19 cellular contexts compared by ENCODE assay signal in the genomic region with DNA sequence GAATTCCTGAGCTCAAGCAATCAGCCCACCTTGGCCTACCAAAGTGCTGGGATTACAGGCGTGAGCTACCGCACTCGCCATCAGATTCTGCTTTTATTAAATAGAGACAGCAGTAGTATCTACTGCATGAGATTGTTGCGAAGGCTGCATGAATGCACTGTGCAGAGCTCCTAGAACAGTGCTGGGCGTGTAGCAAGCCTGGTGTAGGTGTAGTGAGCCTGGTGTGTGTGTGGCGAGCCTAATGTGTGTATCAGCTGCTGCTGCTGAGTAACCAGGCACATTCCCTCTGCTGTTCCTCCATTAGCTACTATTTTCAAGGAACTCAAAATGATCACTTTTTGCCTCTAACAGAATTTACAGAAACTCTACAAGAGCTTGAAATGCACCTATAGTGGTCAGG. TPM values are rescaled to one million over a fixed set of nuclear protein-coding genes. Genes with fewer than 3 reads are reported as not detected.
A peak's percentile ranks its signal among the peaks of the same experiment; 100 is the strongest.
DNase-seq lines count a peak whose midpoint lies in the region; ATAC-seq, FAIRE-seq and TF ChIP-seq lines count a peak whose summit lies in the region.
"Had no signal": no experiment of that assay in that cellular context is flagged by ENCODE, and none has a peak within 500 bp of the region (broad histone marks: within the 10 kb centered on the region; RNA-seq: fewer than 3 reads in every experiment).

No MANE protein-coding gene starts in this region.

- H3K27ac ChIP-seq in HepG2 (ENCODE audit: extremely low read length, insufficient read depth, low read length) (peak overlapping the region; percentile 85), right lobe of liver (no peak overlapping the region), mesenchymal stem cell (ENCODE audit: low read length, poor library complexity, severe bottlenecking) (no peak overlapping the region), psoas muscle (peak overlapping the region; percentile 24)
- H3K27ac ChIP-seq: 22Rv1, BLaER1 had no signal

- WGBS in HepG2 (ENCODE audit: low lambda C conversion rate): 100% methylated on average over 5 of the region's 6 CpGs
- 97% methylated on average over 6 of the region's 6 CpGs for WGBS in right lobe of liver (ENCODE audit: insufficient coverage, low coverage, low lambda C conversion rate, missing lambda C conversion rate)
- WGBS in mesenchymal stem cell: 98% methylated on average over 5 of the region's 6 CpGs
- WGBS in psoas muscle, 3 donors: 97 to 99% (median 98%) methylated on average over 6 of the region's 6 CpGs

- no peak overlapping the region for H3K14ac ChIP-seq in mesenchymal stem cell (ENCODE audit: low read length in 2 of 2)

- H3K9ac ChIP-seq in HepG2 (ENCODE audit: insufficient read depth, low read depth, low read length) (no peak overlapping the region), mesenchymal stem cell (ENCODE audit: low read length) (no peak overlapping the region)
- H3K9ac ChIP-seq: BLaER1 had no signal

- peaks cover 21% of the 10 kb centered on the region for H3K79me1 ChIP-seq in mesenchymal stem cell (replicated peaks; ENCODE audit: low read length, poor library complexity, severe bottlenecking)

- FAIRE-seq in HepG2 (lab: Jason Lieb, UNC): no peak
- FAIRE-seq: GM12878, K562 had no signal

- H3K36me3 ChIP-seq in HepG2 (replicated peaks in 1 of 2; ENCODE audit: control insufficient read depth in 1 of 2, insufficient read depth in 2 of 2, low read length in 2 of 2): no peaks in the 10 kb centered on the region
- H3K36me3 ChIP-seq in right lobe of liver: no peaks in the 10 kb centered on the region
- H3K36me3 ChIP-seq in mesenchymal stem cell (ENCODE audit: control insufficient read depth in 1 of 2, insufficient read depth in 2 of 2, low read depth in 1 of 2, low read length in 2 of 2): no peaks in the 10 kb centered on the region
- H3K36me3 ChIP-seq in psoas muscle (ENCODE audit: insufficient read depth in 1 of 2, low read depth in 1 of 2): no peaks in the 10 kb centered on the region
- H3K36me3 ChIP-seq: BLaER1 had no signal

- CTCF ChIA-PET in HepG2 (lab: Yijun Ruan, JAX; ENCODE audit: low intra/inter-chr PET ratio, low total read pairs): no interaction called here

- H3K4me1 ChIP-seq in HepG2 (ENCODE audit: insufficient read depth, low read length) (peaks cover 59% of the 10 kb centered on the region), right lobe of liver (peaks cover 0 to 41% (median 9%) of the 10 kb centered on the region in 4 donors), mesenchymal stem cell (ENCODE audit: control insufficient read depth, insufficient read depth, low read depth, low read length) (peaks cover 26% of the 10 kb centered on the region), psoas muscle (peaks cover 75% of the 10 kb centered on the region)
- H3K4me1 ChIP-seq: BLaER1 had no signal

- H3K18ac ChIP-seq in mesenchymal stem cell (ENCODE audit: low read depth in 1 of 2, low read length in 2 of 2): no peak overlapping the region

- in situ Hi-C loops in HepG2 (cut with HindIII; ENCODE audit: extremely low pct_ligation_motif_present, low pct_unique_long_range_greater_than_20kb): no loop called here

- H4K91ac ChIP-seq in mesenchymal stem cell (ENCODE audit: low read length): no peak overlapping the region

- BruUV-seq in HepG2 (replicated peaks; lab: Mats Ljungman, UMichigan): no TSS peak

- no peak for ATAC-seq in HepG2
- ATAC-seq in right lobe of liver: no peak
- ATAC-seq in psoas muscle: no peak
- ATAC-seq in GM21723 (IDR thresholded peaks at IDR 0.05; ENCODE audit: unreplicated experiment): no peak
- ATAC-seq: A549, GM12878, K562 had no signal

- no peak for TF ChIP-seq POLR2A in HepG2 (IDR thresholded peaks at IDR 0.05; ENCODE audit: insufficient read depth in 1 of 2, low read depth in 2 of 2, low read length in 2 of 2)
- TF ChIP-seq POLR2A in right lobe of liver (IDR thresholded peaks at IDR 0.05): no peak

- DNase-seq in HepG2 (ENCODE audit: low spot score) (no peak), right lobe of liver (no peak), mesenchymal stem cell (no peak), psoas muscle (no peak), DMS53 (lab: John Stamatoyannopoulos, UW) (no peak)
- DNase-seq in activated CD4-positive, CD25-positive, alpha-beta regulatory T cell (lab: John Stamatoyannopoulos, UW): no peak
- DNase-seq: AML-193; CD4-positive, alpha-beta memory T cell; DMS153; DMS79 treated with DMSO at 0.1 percent for 48 hours; GF-D8; GOT3; H9 had no signal

- H3K27me3 ChIP-seq in HepG2 (ENCODE audit: control insufficient read depth in 1 of 2, insufficient read depth in 2 of 2, low read length in 2 of 2) (no peaks in the 10 kb centered on the region), right lobe of liver (no peaks in the 10 kb centered on the region), mesenchymal stem cell (ENCODE audit: control insufficient read depth in 1 of 2, insufficient read depth in 1 of 2, low read length in 2 of 2) (no peaks in the 10 kb centered on the region), psoas muscle (ENCODE audit: insufficient read depth in 3 of 3, low read length in 2 of 3) (no peaks in the 10 kb centered on the region)
- H3K27me3 ChIP-seq: BLaER1 had no signal

- H3K4me3 ChIP-seq in HepG2 (replicated peaks in 1 of 3; ENCODE audit: insufficient read depth in 1 of 3, low read depth in 2 of 3, low read length in 3 of 3): no peak overlapping the region
- no peak overlapping the region for H3K4me3 ChIP-seq in right lobe of liver
- no peak overlapping the region for H3K4me3 ChIP-seq in mesenchymal stem cell (ENCODE audit: insufficient read depth in 1 of 2, low read depth in 1 of 2, low read length in 2 of 2)
- H3K4me3 ChIP-seq in psoas muscle: no peak overlapping the region
- H3K4me3 ChIP-seq: A549, BLaER1, GM12878, K562 had no signal

- H4K8ac ChIP-seq in mesenchymal stem cell (ENCODE audit: low read length): no peak overlapping the region

- H3K23ac ChIP-seq in mesenchymal stem cell (ENCODE audit: low read length in 2 of 2): no peak overlapping the region

- H2BK12ac ChIP-seq in mesenchymal stem cell (ENCODE audit: low read length in 2 of 2): peak overlapping the region in 1 of 2 experiments; percentile 22

- H3K4ac ChIP-seq in mesenchymal stem cell (ENCODE audit: low read depth in 1 of 2, low read length in 2 of 2): no peak overlapping the region

- TF ChIP-seq CTCF in HepG2 (CRISPR knock-in tag; IDR thresholded peaks at IDR 0.05) (no peak), right lobe of liver (IDR thresholded peaks at IDR 0.05) (no peak), psoas muscle (IDR thresholded peaks at IDR 0.05) (no peak)

- TF ChIP-seq RAD21 in HepG2 (CRISPR knock-in tag; IDR thresholded peaks at IDR 0.05): no peak

- H2AFZ ChIP-seq in HepG2 (ENCODE audit: low read length) (no peak overlapping the region), mesenchymal stem cell (ENCODE audit: low read depth, low read length) (no peak overlapping the region)

- POLR2A ChIA-PET in HepG2 (lab: Yijun Ruan, JAX): interaction anchor here (0.9 kb wide), 1 partner anchor 35 kb away, joined by 3 read pairs; no protein-coding TSS in a partner anchor

- H2BK120ac ChIP-seq in mesenchymal stem cell (ENCODE audit: low read depth, low read length): no peak overlapping the region

- H2BK5ac ChIP-seq in mesenchymal stem cell (ENCODE audit: low read depth, low read length, poor library complexity, severe bottlenecking): no peak overlapping the region

- no peak overlapping the region for H2BK15ac ChIP-seq in mesenchymal stem cell (ENCODE audit: low read depth, poor library complexity, severe bottlenecking)

- H3K4me2 ChIP-seq in HepG2 (ENCODE audit: low read depth, low read length) (no peak overlapping the region), mesenchymal stem cell (ENCODE audit: low read length, poor library complexity, severe bottlenecking) (no peak overlapping the region)
- H3K4me2 ChIP-seq: A549, BLaER1 had no signal

- peak overlapping the region; percentile 3 for H2AK5ac ChIP-seq in mesenchymal stem cell (ENCODE audit: low read length, severe bottlenecking)

- H4K20me1 ChIP-seq in HepG2 (ENCODE audit: insufficient read depth, low read length): no peaks in the 10 kb centered on the region
- H4K20me1 ChIP-seq: BLaER1 had no signal

- H3K79me2 ChIP-seq in HepG2 (ENCODE audit: insufficient read depth, low read length): peaks cover 20% of the 10 kb centered on the region

- TF ChIP-seq EP300 in HepG2 (IDR thresholded peaks at IDR 0.05; ENCODE audit: low read depth in 2 of 2, low read length in 2 of 2): no peak
- TF ChIP-seq EP300 in HepG2 (CRISPR knock-in tag; IDR thresholded peaks at IDR 0.05; ENCODE audit: borderline replicate concordance): no peak

- H3K9me3 ChIP-seq in HepG2 (ENCODE audit: low read length) (no peaks in the 10 kb centered on the region), right lobe of liver (no peaks in the 10 kb centered on the region), mesenchymal stem cell (ENCODE audit: control insufficient read depth, low read length) (no peaks in the 10 kb centered on the region), psoas muscle (no peaks in the 10 kb centered on the region)
- H3K9me3 ChIP-seq: A549, BLaER1 had no signal

- intact Hi-C loops in HepG2 (cut with micrococcal nuclease; ENCODE audit: unreplicated experiment): loop anchor here (5.0 kb wide), 1 partner anchor 352 kb away; no protein-coding TSS in a partner anchor
- intact Hi-C loops in right lobe of liver (cut with DNase I): no loop called here
- intact Hi-C loops in psoas muscle (cut with DNase I): no loop called here

RNA-seq across cellular contexts. Expression of a gene that starts 57.6 kb away (rescaled TPM):
- total RNA-seq in HepG2 (2016; rRNA removed; fragmentation: Illumina TruSeq; extraction: Trizol) (6.5 and 12.6 TPM in 2 replicates), right lobe of liver (10 to 100 TPM; 15.1 to 45.7 (median 26.5) TPM), psoas muscle (10 to 100 TPM; 33.7 to 78.9 (median 40.4) TPM)
- 9.3 and 11.1 TPM in 2 replicates for total RNA-seq in HepG2 (2016; cell fraction: cytosol; rRNA removed; fragmentation: Illumina TruSeq; extraction: Trizol; ENCODE audit: low read depth)
- total RNA-seq in HepG2 (2016; cell fraction: insoluble cytoplasmic fraction; rRNA removed; fragmentation: Illumina TruSeq; extraction: Trizol): 5.1 and 13.5 TPM in 2 replicates
- total RNA-seq in HepG2 (2016; cell fraction: membrane; rRNA removed; fragmentation: Illumina TruSeq; extraction: Trizol): 4.9 and 6.3 TPM in 2 replicates
- 30.4 and 32.6 TPM in 2 replicates for total RNA-seq in HepG2 (2016; cell fraction: nucleus; rRNA removed; fragmentation: Illumina TruSeq; extraction: Trizol)
- polyA plus RNA-seq in HepG2 (2011; rRNA removed) (97.3 and 108 TPM in 2 replicates), psoas muscle (10 to 100 TPM; 27.4 to 42.0 (median 27.9) TPM)
- 55.8 and 58.3 TPM in 2 replicates for polyA plus RNA-seq in HepG2 (2011; cell fraction: cytosol; rRNA removed)
- polyA plus RNA-seq in HepG2 (2011; cell fraction: nucleus; rRNA removed): 337 and 404 TPM in 2 replicates
- 24.9 and 30.6 TPM in 2 replicates for polyA plus RNA-seq in HepG2 (2012)
- 0.53 and 0.66 TPM in 2 replicates for polyA plus RNA-seq in HepG2 (2016; cell fraction: cytosol; fragmentation: Illumina TruSeq; extraction: Trizol; ENCODE audit: low read depth)
- 6.8 and 6.9 TPM in 2 replicates for polyA plus RNA-seq in HepG2 (2016; cell fraction: insoluble cytoplasmic fraction; fragmentation: Illumina TruSeq; extraction: Trizol; ENCODE audit: low read depth)
- polyA plus RNA-seq in HepG2 (2016; cell fraction: membrane; fragmentation: Illumina TruSeq; extraction: Trizol; ENCODE audit: low read depth): 2.4 and 2.8 TPM in 2 replicates
- polyA plus RNA-seq in HepG2 (2016; cell fraction: nucleus; fragmentation: Illumina TruSeq; extraction: Trizol; ENCODE audit: insufficient read depth, low read depth): 39.2 and 53.1 TPM in 2 replicates
- 49.0 and 70.1 TPM in 2 replicates for polyA minus RNA-seq in HepG2 (2011; rRNA and poly(A)+ RNA removed; ENCODE audit: low replicate concordance)
- polyA minus RNA-seq in HepG2 (2011; cell fraction: cytosol; rRNA and poly(A)+ RNA removed): 21.5 and 29.5 TPM in 2 replicates
- polyA minus RNA-seq in HepG2 (2011; cell fraction: nucleus; rRNA and poly(A)+ RNA removed): 292 and 299 TPM in 2 replicates
- polyA plus RNA-seq in mesenchymal stem cell (2013, experiment 1 of 2): 57.5 TPM
- polyA plus RNA-seq in mesenchymal stem cell (2013, experiment 2 of 2): 57.1 TPM

Comparison
In these comparisons a context has a peak if more than half of its experiments do, and no peak if none do; other contexts are left out.
1. H3K27ac ChIP-seq: peak in HepG2 (single experiment) and psoas muscle (single experiment); none in right lobe of liver (0 of 3) and mesenchymal stem cell (single experiment).